In genomic region chr3:63841704-63842103, GRCh38 we compare ENCODE assay signal across 32 cellular contexts. TPM values are rescaled to one million over a fixed set of nuclear protein-coding genes. Genes with fewer than 3 reads are reported as not detected.
"Had no signal": no experiment of that assay in that cellular context is flagged by ENCODE, and none has a peak within 500 bp of the region (broad histone marks: within the 10 kb centered on the region; RNA-seq: fewer than 3 reads in every experiment).

No MANE protein-coding gene starts in this region.

- H3K4me1 ChIP-seq: stomach, suprapubic skin, testis, tibial artery, transverse colon, upper lobe of left lung, upper lobe of right lung, uterus had no signal

- H3K27me3 ChIP-seq: stomach, suprapubic skin, testis, thyroid gland, tibial artery, tibial nerve, transverse colon, upper lobe of left lung, upper lobe of right lung, uterus, vagina had no signal

- H3K4me3 Mint-ChIP-seq: stimulated activated effector memory CD8-positive, alpha-beta T cell treated with anti-CD3 and anti-CD28 coated beads, Interleukin-12 subunit alpha, Interleukin-12 subunit beta, amount 100 ng/mL, for 72 hours; stimulated activated memory B cell treated with anti-CD40 and anti-IgM and Interleukin-4, amounts not matched to agents 10 μg/mL and 1 μg/mL and 100 μg/mL, for 72 hours; stimulated activated naive B cell treated with anti-CD40 and anti-IgM and Interleukin-4, amounts not matched to agents 10 μg/mL and 1 μg/mL and 100 μg/mL, for 72 hours; stimulated activated naive CD8-positive, alpha-beta T cell treated with anti-CD3 and anti-CD28 coated beads, Interleukin-15, amount 100 ng/mL, for 72 hours; stimulated activated naive CD8-positive, alpha-beta T cell treated with anti-CD3 and anti-CD28 coated beads, Interleukin-15, Interleukin-2, amounts not matched to agents 100 ng/mL and 50 ng/mL, for 24 hours; type B pancreatic cell had no signal

- H3K27ac ChIP-seq: stomach, suprapubic skin, testis, thoracic aorta, thyroid gland, tibial artery, tibial nerve, transverse colon, upper lobe of left lung, upper lobe of right lung, uterus, vagina had no signal

- H3K27ac Mint-ChIP-seq: stimulated activated effector memory CD8-positive, alpha-beta T cell treated with anti-CD3 and anti-CD28 coated beads, Interleukin-12 subunit alpha, Interleukin-12 subunit beta, amount 100 ng/mL, for 72 hours; stimulated activated memory B cell treated with anti-CD40 and anti-IgM and Interleukin-4, amounts not matched to agents 10 μg/mL and 1 μg/mL and 100 μg/mL, for 72 hours; stimulated activated naive B cell treated with anti-CD40 and anti-IgM and Interleukin-4, amounts not matched to agents 10 μg/mL and 1 μg/mL and 100 μg/mL, for 72 hours; stimulated activated naive CD8-positive, alpha-beta T cell treated with anti-CD3 and anti-CD28 coated beads, Interleukin-15, amount 100 ng/mL, for 72 hours; stimulated activated naive CD8-positive, alpha-beta T cell treated with anti-CD3 and anti-CD28 coated beads, Interleukin-15, Interleukin-2, amounts not matched to agents 100 ng/mL and 50 ng/mL, for 24 hours; type B pancreatic cell had no signal

- H3K9me3 Mint-ChIP-seq: stimulated activated effector memory CD8-positive, alpha-beta T cell treated with anti-CD3 and anti-CD28 coated beads, Interleukin-12 subunit alpha, Interleukin-12 subunit beta, amount 100 ng/mL, for 72 hours; stimulated activated memory B cell treated with anti-CD40 and anti-IgM and Interleukin-4, amounts not matched to agents 10 μg/mL and 1 μg/mL and 100 μg/mL, for 72 hours; stimulated activated naive B cell treated with anti-CD40 and anti-IgM and Interleukin-4, amounts not matched to agents 10 μg/mL and 1 μg/mL and 100 μg/mL, for 72 hours; stimulated activated naive CD8-positive, alpha-beta T cell treated with anti-CD3 and anti-CD28 coated beads, Interleukin-15, amount 100 ng/mL, for 72 hours; stimulated activated naive CD8-positive, alpha-beta T cell treated with anti-CD3 and anti-CD28 coated beads, Interleukin-15, Interleukin-2, amounts not matched to agents 100 ng/mL and 50 ng/mL, for 24 hours; type B pancreatic cell had no signal

- DNase-seq: stimulated activated CD4-positive, alpha-beta T cell treated with anti-CD3 and anti-CD28 coated beads, Interleukin-2, amount 100 ng/mL, for 48 hours; stimulated activated CD4-positive, alpha-beta T cell treated with anti-CD3 and anti-CD28 coated beads, Interleukin-4, amount 100 ng/mL, for 1 hour; stimulated activated CD4-positive, alpha-beta T cell treated with anti-CD3 and anti-CD28 coated beads, Interleukin-4, amount 100 ng/mL, for 24 hours; stimulated activated CD4-positive, alpha-beta T cell treated with anti-CD3 and anti-CD28 coated beads, Interleukin-4, amount 100 ng/mL, for 4 hours; stimulated activated CD8-positive, alpha-beta memory T cell treated with anti-CD3 and anti-CD28 coated beads, Interleukin-4, amount 100 ng/mL, for 48 hours; stimulated activated naive B cell treated with anti-CD40 and anti-IgM and Interleukin-4, amounts not matched to agents 10 μg/mL and 1 μg/mL and 100 μg/mL, for 72 hours; stimulated activated naive CD4-positive, alpha-beta T cell; stimulated activated naive CD4-positive, alpha-beta T cell treated with Interleukin-2 at 50 U/mL for 16 hours; stimulated activated naive CD8-positive, alpha-beta T cell treated with anti-CD3 and anti-CD28 coated beads, Interleukin-15, amount 100 ng/mL, for 72 hours; stimulated activated naive CD8-positive, alpha-beta T cell treated with anti-CD3 and anti-CD28 coated beads, Interleukin-15, Interleukin-2, amounts not matched to agents 100 U/mL and 50 U/mL, for 24 hours; stomach; substantia nigra; testis; thyroid gland; tibial artery; transverse colon; trophoblast cell; upper lobe of left lung; upper lobe of right lung; uterus had no signal

- H3K36me3 ChIP-seq: stomach, suprapubic skin, thoracic aorta, thyroid gland, tibial artery, tibial nerve, transverse colon, upper lobe of left lung, upper lobe of right lung, vagina had no signal

- H3K27me3 Mint-ChIP-seq: stimulated activated memory B cell treated with anti-CD40 and anti-IgM and Interleukin-4, amounts not matched to agents 10 μg/mL and 1 μg/mL and 100 μg/mL, for 72 hours; stimulated activated naive B cell treated with anti-CD40 and anti-IgM and Interleukin-4, amounts not matched to agents 10 μg/mL and 1 μg/mL and 100 μg/mL, for 72 hours; stimulated activated naive CD8-positive, alpha-beta T cell treated with anti-CD3 and anti-CD28 coated beads, Interleukin-15, amount 100 ng/mL, for 72 hours; stimulated activated naive CD8-positive, alpha-beta T cell treated with anti-CD3 and anti-CD28 coated beads, Interleukin-15, Interleukin-2, amounts not matched to agents 100 ng/mL and 50 ng/mL, for 24 hours; type B pancreatic cell had no signal

- H3K4me3 ChIP-seq: stomach, suprapubic skin, testis, thoracic aorta, thyroid gland, tibial artery, tibial nerve, transverse colon, upper lobe of left lung, upper lobe of right lung, uterus, vagina had no signal

- ATAC-seq: stimulated activated effector memory CD8-positive, alpha-beta T cell treated with anti-CD3 and anti-CD28 coated beads, Interleukin-12 subunit alpha, Interleukin-12 subunit beta, amount 100 ng/mL, for 72 hours; stimulated activated memory B cell treated with anti-CD40 and anti-IgM and Interleukin-4, amounts not matched to agents 10 μg/mL and 1 μg/mL and 100 μg/mL, for 72 hours; stimulated activated naive B cell treated with anti-CD40 and anti-IgM and Interleukin-4, amounts not matched to agents 10 μg/mL and 1 μg/mL and 100 μg/mL, for 72 hours; stimulated activated naive CD8-positive, alpha-beta T cell treated with anti-CD3 and anti-CD28 coated beads, Interleukin-15, amount 100 ng/mL, for 72 hours; stimulated activated naive CD8-positive, alpha-beta T cell treated with anti-CD3 and anti-CD28 coated beads, Interleukin-15, Interleukin-2, amounts not matched to agents 100 U/mL and 50 U/mL, for 24 hours; upper lobe of right lung had no signal

- H3K9me3 ChIP-seq: stomach, suprapubic skin, testis, thoracic aorta, thyroid gland, tibial artery, tibial nerve, transverse colon, upper lobe of left lung, upper lobe of right lung, uterus, vagina had no signal

- H3K4me1 Mint-ChIP-seq: stimulated activated effector memory CD8-positive, alpha-beta T cell treated with anti-CD3 and anti-CD28 coated beads, Interleukin-12 subunit alpha, Interleukin-12 subunit beta, amount 100 ng/mL, for 72 hours had no signal

RNA-seq across cellular contexts. Expression of gene C3orf49, which starts 22.6 kb away (rescaled TPM):
- total RNA-seq: stomach, subcutaneous adipose tissue, suprapubic skin, temporal lobe, thoracic aorta, thyroid gland, tibial nerve, transverse colon, upper lobe of left lung, upper lobe of right lung, ureter, urinary bladder, uterus, vagina had no signal
